In genomic region chr6:108707328-108707976, GRCh38 we compare ENCODE assay signal across 1 cellular context.
TF ChIP-seq lines count a peak whose summit lies in the region.

No MANE protein-coding gene starts in this region.

TF ChIP-seq in HepG2, 621 proteins besides CTCF, POLR2A, EP300 and RAD21 (continued from another document and continues in another):
- TF ChIP-seq FOXP4 (CRISPR knock-in tag; IDR thresholded peaks at IDR 0.05) (0 out of 2 replicates have a peak, but pooled peaks have one; percentile 23), ZNF251 (CRISPR knock-in tag; IDR thresholded peaks at IDR 0.05) (no peak), SAP130 (CRISPR knock-in tag; IDR thresholded peaks at IDR 0.05; ENCODE audit: low read depth) (peak; percentile 62), NR2F6 (IDR thresholded peaks at IDR 0.05) (0 out of 2 replicates have a peak, but pooled peaks have one; percentile 27), NR2F6 (CRISPR knock-in tag; IDR thresholded peaks at IDR 0.05) (no peak), ZIK1 (CRISPR knock-in tag; IDR thresholded peaks at IDR 0.05; ENCODE audit: borderline replicate concordance, low read depth) (no peak), PHF21A (CRISPR knock-in tag; IDR thresholded peaks at IDR 0.05) (no peak), ZNF607 (CRISPR knock-in tag; IDR thresholded peaks at IDR 0.05; ENCODE audit: borderline replicate concordance) (no peak), NFRKB (IDR thresholded peaks at IDR 0.05) (no peak), NFKB2 (CRISPR knock-in tag; IDR thresholded peaks at IDR 0.05; ENCODE audit: borderline replicate concordance) (no peak), SOX13 (IDR thresholded peaks at IDR 0.05) (no peak), SOX13 (CRISPR knock-in tag; conservative IDR thresholded peaks at IDR 0.05 in 1 of 2, IDR thresholded peaks at IDR 0.05 in 1 of 2) (peak in 1 of 2 experiments; percentile 57; a peak in 2 of 4 replicates), NCOA5 (CRISPR knock-in tag; IDR thresholded peaks at IDR 0.05) (no peak), CENPBD1 (CRISPR knock-in tag; IDR thresholded peaks at IDR 0.05; ENCODE audit: borderline replicate concordance, low read depth) (no peak), MNT (IDR thresholded peaks at IDR 0.05) (peak; percentile 40), ATF7-NPFF (CRISPR knock-in tag; IDR thresholded peaks at IDR 0.05; ENCODE audit: low read depth) (no peak), U2AF2 (IDR thresholded peaks at IDR 0.05; ENCODE audit: low read depth, low read length) (no peak), HNF4A (CRISPR knock-in tag; IDR thresholded peaks at IDR 0.05) (no peak), FOXA1 (IDR thresholded peaks at IDR 0.05) (no peak), FOXA1 (CRISPR knock-in tag; IDR thresholded peaks at IDR 0.05) (peak; percentile 91), RERE (CRISPR knock-in tag; IDR thresholded peaks at IDR 0.05; ENCODE audit: low read depth) (no peak), PRDM4 (CRISPR knock-in tag; IDR thresholded peaks at IDR 0.05; ENCODE audit: borderline replicate concordance) (no peak), MAX (IDR thresholded peaks at IDR 0.05) (peak; percentile 74), ZNF687 (CRISPR knock-in tag; IDR thresholded peaks at IDR 0.05) (no peak), ZNF644 (CRISPR knock-in tag; IDR thresholded peaks at IDR 0.05; ENCODE audit: low read depth) (0 out of 2 replicates have a peak, but pooled peaks have one; percentile 30), ATRX (CRISPR knock-in tag; IDR thresholded peaks at IDR 0.05; ENCODE audit: borderline replicate concordance) (no peak)
- TF ChIP-seq, protein P1, sequence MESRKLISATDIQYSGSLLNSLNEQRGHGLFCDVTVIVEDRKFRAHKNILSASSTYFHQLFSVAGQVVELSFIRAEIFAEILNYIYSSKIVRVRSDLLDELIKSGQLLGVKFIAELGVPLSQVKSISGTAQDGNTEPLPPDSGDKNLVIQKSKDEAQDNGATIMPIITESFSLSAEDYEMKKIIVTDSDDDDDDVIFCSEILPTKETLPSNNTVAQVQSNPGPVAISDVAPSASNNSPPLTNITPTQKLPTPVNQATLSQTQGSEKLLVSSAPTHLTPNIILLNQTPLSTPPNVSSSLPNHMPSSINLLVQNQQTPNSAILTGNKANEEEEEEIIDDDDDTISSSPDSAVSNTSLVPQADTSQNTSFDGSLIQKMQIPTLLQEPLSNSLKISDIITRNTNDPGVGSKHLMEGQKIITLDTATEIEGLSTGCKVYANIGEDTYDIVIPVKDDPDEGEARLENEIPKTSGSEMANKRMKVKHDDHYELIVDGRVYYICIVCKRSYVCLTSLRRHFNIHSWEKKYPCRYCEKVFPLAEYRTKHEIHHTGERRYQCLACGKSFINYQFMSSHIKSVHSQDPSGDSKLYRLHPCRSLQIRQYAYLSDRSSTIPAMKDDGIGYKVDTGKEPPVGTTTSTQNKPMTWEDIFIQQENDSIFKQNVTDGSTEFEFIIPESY (CRISPR knock-in tag; IDR thresholded peaks at IDR 0.05), result no peak
- TF ChIP-seq, protein P2, sequence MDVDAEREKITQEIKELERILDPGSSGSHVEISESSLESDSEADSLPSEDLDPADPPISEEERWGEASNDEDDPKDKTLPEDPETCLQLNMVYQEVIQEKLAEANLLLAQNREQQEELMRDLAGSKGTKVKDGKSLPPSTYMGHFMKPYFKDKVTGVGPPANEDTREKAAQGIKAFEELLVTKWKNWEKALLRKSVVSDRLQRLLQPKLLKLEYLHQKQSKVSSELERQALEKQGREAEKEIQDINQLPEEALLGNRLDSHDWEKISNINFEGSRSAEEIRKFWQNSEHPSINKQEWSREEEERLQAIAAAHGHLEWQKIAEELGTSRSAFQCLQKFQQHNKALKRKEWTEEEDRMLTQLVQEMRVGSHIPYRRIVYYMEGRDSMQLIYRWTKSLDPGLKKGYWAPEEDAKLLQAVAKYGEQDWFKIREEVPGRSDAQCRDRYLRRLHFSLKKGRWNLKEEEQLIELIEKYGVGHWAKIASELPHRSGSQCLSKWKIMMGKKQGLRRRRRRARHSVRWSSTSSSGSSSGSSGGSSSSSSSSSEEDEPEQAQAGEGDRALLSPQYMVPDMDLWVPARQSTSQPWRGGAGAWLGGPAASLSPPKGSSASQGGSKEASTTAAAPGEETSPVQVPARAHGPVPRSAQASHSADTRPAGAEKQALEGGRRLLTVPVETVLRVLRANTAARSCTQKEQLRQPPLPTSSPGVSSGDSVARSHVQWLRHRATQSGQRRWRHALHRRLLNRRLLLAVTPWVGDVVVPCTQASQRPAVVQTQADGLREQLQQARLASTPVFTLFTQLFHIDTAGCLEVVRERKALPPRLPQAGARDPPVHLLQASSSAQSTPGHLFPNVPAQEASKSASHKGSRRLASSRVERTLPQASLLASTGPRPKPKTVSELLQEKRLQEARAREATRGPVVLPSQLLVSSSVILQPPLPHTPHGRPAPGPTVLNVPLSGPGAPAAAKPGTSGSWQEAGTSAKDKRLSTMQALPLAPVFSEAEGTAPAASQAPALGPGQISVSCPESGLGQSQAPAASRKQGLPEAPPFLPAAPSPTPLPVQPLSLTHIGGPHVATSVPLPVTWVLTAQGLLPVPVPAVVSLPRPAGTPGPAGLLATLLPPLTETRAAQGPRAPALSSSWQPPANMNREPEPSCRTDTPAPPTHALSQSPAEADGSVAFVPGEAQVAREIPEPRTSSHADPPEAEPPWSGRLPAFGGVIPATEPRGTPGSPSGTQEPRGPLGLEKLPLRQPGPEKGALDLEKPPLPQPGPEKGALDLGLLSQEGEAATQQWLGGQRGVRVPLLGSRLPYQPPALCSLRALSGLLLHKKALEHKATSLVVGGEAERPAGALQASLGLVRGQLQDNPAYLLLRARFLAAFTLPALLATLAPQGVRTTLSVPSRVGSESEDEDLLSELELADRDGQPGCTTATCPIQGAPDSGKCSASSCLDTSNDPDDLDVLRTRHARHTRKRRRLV (CRISPR knock-in tag; IDR thresholded peaks at IDR 0.05), result no peak
- TF ChIP-seq, protein P3, sequence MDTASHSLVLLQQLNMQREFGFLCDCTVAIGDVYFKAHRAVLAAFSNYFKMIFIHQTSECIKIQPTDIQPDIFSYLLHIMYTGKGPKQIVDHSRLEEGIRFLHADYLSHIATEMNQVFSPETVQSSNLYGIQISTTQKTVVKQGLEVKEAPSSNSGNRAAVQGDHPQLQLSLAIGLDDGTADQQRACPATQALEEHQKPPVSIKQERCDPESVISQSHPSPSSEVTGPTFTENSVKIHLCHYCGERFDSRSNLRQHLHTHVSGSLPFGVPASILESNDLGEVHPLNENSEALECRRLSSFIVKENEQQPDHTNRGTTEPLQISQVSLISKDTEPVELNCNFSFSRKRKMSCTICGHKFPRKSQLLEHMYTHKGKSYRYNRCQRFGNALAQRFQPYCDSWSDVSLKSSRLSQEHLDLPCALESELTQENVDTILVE (CRISPR knock-in tag; IDR thresholded peaks at IDR 0.05), result no peak
